3 cellular contexts compared by ENCODE assay signal in genomic region chr2:215821298-215821697, GRCh38.
A peak's percentile ranks its signal among the peaks of the same experiment; 100 is the strongest.
DNase-seq lines count a peak whose midpoint lies in the region; ATAC-seq, FAIRE-seq and TF ChIP-seq lines count a peak whose summit lies in the region.
"Not testable (repeated sequence)": the region's sequence is repeated elsewhere in the genome, so short reads cannot be mapped to it uniquely, and the experiment has no call there.

No MANE protein-coding gene starts in this region.

- FAIRE-seq in K562 (lab: Jason Lieb, UNC); HepG2 (lab: Jason Lieb, UNC): not testable (repeated sequence)

- TF ChIP-seq EP300 in K562 (IDR thresholded peaks at IDR 0.05; ENCODE audit: low read length); HepG2 (IDR thresholded peaks at IDR 0.05; ENCODE audit: low read depth in 2 of 2, low read length in 2 of 2); HepG2 (CRISPR knock-in tag; IDR thresholded peaks at IDR 0.05; ENCODE audit: borderline replicate concordance): not testable (repeated sequence)

- in situ Hi-C loops in K562 (cut with MboI); HepG2 (cut with HindIII; ENCODE audit: extremely low pct_ligation_motif_present, low pct_unique_long_range_greater_than_20kb): not testable (repeated sequence)

- TF ChIP-seq POLR2A in K562 (conservative IDR thresholded peaks at IDR 0.05); HepG2 (IDR thresholded peaks at IDR 0.05; ENCODE audit: insufficient read depth in 1 of 2, low read depth in 2 of 2, low read length in 2 of 2): not testable (repeated sequence)

- intact Hi-C loops in K562 (cut with micrococcal nuclease) = loop anchor here (10.0 kb wide), 1 partner anchor 106 kb away; no protein-coding TSS in a partner anchor
- intact Hi-C loops in HepG2 (cut with micrococcal nuclease; ENCODE audit: unreplicated experiment) = not testable (repeated sequence)

- POLR2A ChIA-PET in HEK293 (lab: Yijun Ruan, JAX); K562 (lab: Yijun Ruan, JAX); HepG2 (lab: Yijun Ruan, JAX): not testable (repeated sequence)

- H3K36me3 ChIP-seq in HEK293 (ENCODE audit: control insufficient read depth in 2 of 2, insufficient read depth in 1 of 2, low read length in 2 of 2); K562 (ENCODE audit: control insufficient read depth, insufficient read depth, low read length); HepG2 (replicated peaks in 1 of 2; ENCODE audit: control insufficient read depth in 1 of 2, insufficient read depth in 2 of 2, low read length in 2 of 2): not testable (repeated sequence)

- TF ChIP-seq RAD21 in K562 (CRISPR knock-in tag; conservative IDR thresholded peaks at IDR 0.05 in 1 of 2, IDR thresholded peaks at IDR 0.05 in 1 of 2); HepG2 (CRISPR knock-in tag; IDR thresholded peaks at IDR 0.05): not testable (repeated sequence)

- H3K4me1 ChIP-seq in HEK293 (ENCODE audit: control insufficient read depth, insufficient read depth, low read length); K562 (replicated peaks in 1 of 2; ENCODE audit: control insufficient read depth in 2 of 2, insufficient read depth in 2 of 2, low read length in 2 of 2): not testable (repeated sequence)
- H3K4me1 ChIP-seq in HepG2 (ENCODE audit: insufficient read depth, low read length) = peaks cover 14% of the 10 kb centered on the region

- ATAC-seq in K562, HepG2: not testable (repeated sequence)

- not testable (repeated sequence) for H2AFZ ChIP-seq in K562 (ENCODE audit: low read depth, low read length); HepG2 (ENCODE audit: low read length)

- WGBS in K562 (ENCODE audit: insufficient coverage, low coverage, missing lambda C conversion rate) = 58% methylated on average over 4 of the region's 4 CpGs
- WGBS in HepG2 (ENCODE audit: low lambda C conversion rate) = 92% methylated on average over 4 of the region's 4 CpGs

- BruUV-seq in K562 (replicated peaks; lab: Mats Ljungman, UMichigan); HepG2 (replicated peaks; lab: Mats Ljungman, UMichigan): not testable (repeated sequence)

- H3K27ac ChIP-seq in HEK293 (ENCODE audit: extremely low read depth, low read depth, low read length); K562 (ENCODE audit: extremely low read depth, low read depth, low read length); HepG2 (ENCODE audit: extremely low read length, insufficient read depth, low read length): not testable (repeated sequence)

- H4K20me1 ChIP-seq in K562 (replicated peaks; ENCODE audit: control insufficient read depth, insufficient read depth, low read length); HepG2 (ENCODE audit: insufficient read depth, low read length): not testable (repeated sequence)

- CTCF ChIA-PET in HEK293 (lab: Yijun Ruan, JAX); K562 (lab: Yijun Ruan, JAX; ENCODE audit: low intra/inter-chr PET ratio); HepG2 (lab: Yijun Ruan, JAX; ENCODE audit: low intra/inter-chr PET ratio, low total read pairs): not testable (repeated sequence)

- not testable (repeated sequence) for TF ChIP-seq CTCF in HEK293 (tag by site-specific recombination; IDR thresholded peaks at IDR 0.05); K562 (IDR thresholded peaks at IDR 0.05 in 2 of 3, conservative IDR thresholded peaks at IDR 0.05 in 1 of 3; ENCODE audit: insufficient read depth in 2 of 3, low read depth in 1 of 3, low read length in 3 of 3); HepG2 (CRISPR knock-in tag; IDR thresholded peaks at IDR 0.05)

- not testable (repeated sequence) for H3K9me3 ChIP-seq in HEK293 (ENCODE audit: control insufficient read depth, insufficient read depth, low read depth, low read length); K562 (replicated peaks; ENCODE audit: control insufficient read depth, insufficient read depth, low read depth, low read length)
- peaks cover 29% of the 10 kb centered on the region; the same call in 1 of the 2 replicates for H3K9me3 ChIP-seq in HepG2 (ENCODE audit: low read length)

- H3K27me3 ChIP-seq in K562 (ENCODE audit: control insufficient read depth in 2 of 2, insufficient read depth in 2 of 2, low read length in 2 of 2); HepG2 (ENCODE audit: control insufficient read depth in 1 of 2, insufficient read depth in 2 of 2, low read length in 2 of 2): not testable (repeated sequence)

- H3K9ac ChIP-seq in K562 (ENCODE audit: insufficient read depth in 1 of 2, low read depth in 2 of 2, low read length in 2 of 2); HepG2 (ENCODE audit: insufficient read depth, low read depth, low read length): not testable (repeated sequence)

- H3K9me1 ChIP-seq in K562 (ENCODE audit: control insufficient read depth, insufficient read depth, low read length) = not testable (repeated sequence)

- not testable (repeated sequence) for H3K4me2 ChIP-seq in K562 (ENCODE audit: insufficient read depth, low read length); HepG2 (ENCODE audit: low read depth, low read length)

- H3K79me2 ChIP-seq in K562 (ENCODE audit: control insufficient read depth, insufficient read depth, low read length); HepG2 (ENCODE audit: insufficient read depth, low read length): not testable (repeated sequence)

- H3K4me3 ChIP-seq in HEK293 (ENCODE audit: low read depth, low read length); K562; HepG2 (replicated peaks in 1 of 3; ENCODE audit: insufficient read depth in 1 of 3, low read depth in 2 of 3, low read length in 3 of 3): not testable (repeated sequence)

- DNase-seq in K562 (ENCODE audit: extremely low read depth in 1 of 4, low spot score in 3 of 4); HepG2 (ENCODE audit: low spot score): not testable (repeated sequence)

TF ChIP-seq in HEK293, 187 proteins besides CTCF, POLR2A, EP300 and RAD21:
- peak; percentile 33 for TF ChIP-seq ZNF529 (tag by site-specific recombination; IDR thresholded peaks at IDR 0.05; ENCODE audit: insufficient replicate concordance)

TF ChIP-seq in K562, 482 proteins besides CTCF, POLR2A, EP300 and RAD21:
- peak; percentile 95 for TF ChIP-seq ZNF507 (tag; conservative IDR thresholded peaks at IDR 0.05)
- TF ChIP-seq ZNF354B (CRISPR knock-in tag; IDR thresholded peaks at IDR 0.05) = 0 out of 2 replicates have a peak, but pooled peaks have one; percentile 36

TF ChIP-seq in HepG2, 621 proteins besides CTCF, POLR2A, EP300 and RAD21:
- peak; percentile 74; the same call in 1 of the 2 replicates for TF ChIP-seq ZNF354B (CRISPR knock-in tag; IDR thresholded peaks at IDR 0.05)
